23 cellular contexts compared by ENCODE assay signal in the genomic region with DNA sequence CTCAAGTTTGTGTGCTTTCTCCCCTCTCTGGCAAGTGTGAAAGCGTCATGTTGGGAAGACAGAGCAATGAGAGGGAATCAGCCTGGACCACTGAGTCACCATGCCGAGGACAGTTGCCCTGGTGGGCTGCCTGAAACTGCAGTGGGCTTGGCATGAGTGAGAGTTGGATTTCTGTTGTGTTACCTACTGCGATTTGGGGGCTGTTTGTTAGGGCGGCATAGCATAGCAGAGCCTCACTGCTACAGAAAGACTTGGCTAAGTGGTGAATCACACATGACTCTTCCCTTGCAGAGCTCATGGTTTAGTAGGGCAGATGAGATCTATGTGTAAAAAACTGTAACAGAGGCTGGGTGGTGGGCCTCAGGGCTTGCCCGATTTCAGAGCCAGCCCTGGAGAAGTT.
"Had no signal": no experiment of that assay in that cellular context is flagged by ENCODE, and none has a peak within 500 bp of the region (broad histone marks: within the 10 kb centered on the region; RNA-seq: fewer than 3 reads in every experiment).

No MANE protein-coding gene starts in this region.

- H3K4me1 ChIP-seq: gastroesophageal sphincter, suprapubic skin, thyroid gland had no signal

- H3K4me3 Mint-ChIP-seq: dendritic cell treated with granulocyte-macrophage colony-stimulating factor and Interleukin-4, amounts not matched to agents 40 ng/mL and 50 ng/mL, for 4 days; effector memory CD8-positive, alpha-beta T cell; immature natural killer cell; nephron; stimulated activated effector memory CD8-positive, alpha-beta T cell treated with anti-CD3 and anti-CD28 coated beads, Interleukin-12 subunit alpha, Interleukin-12 subunit beta, amount 100 ng/mL, for 72 hours; type B pancreatic cell had no signal

- H3K27ac ChIP-seq: epithelial cell of prostate, esophagus muscularis mucosa, gastroesophageal sphincter, suprapubic skin, thyroid gland had no signal

- H3K27me3 ChIP-seq: thyroid gland had no signal

- H3K9me3 Mint-ChIP-seq: dendritic cell treated with granulocyte-macrophage colony-stimulating factor and Interleukin-4, amounts not matched to agents 40 ng/mL and 50 ng/mL, for 4 days; effector memory CD8-positive, alpha-beta T cell; nephron; type B pancreatic cell had no signal

- FAIRE-seq: colon, urothelium cell line had no signal

- H3K36me3 ChIP-seq: esophagus muscularis mucosa, gastroesophageal sphincter, suprapubic skin, thyroid gland had no signal

- H3K4me3 ChIP-seq: esophagus muscularis mucosa, gastroesophageal sphincter, lung, suprapubic skin, thyroid gland had no signal

- H3K27ac Mint-ChIP-seq: dendritic cell treated with granulocyte-macrophage colony-stimulating factor and Interleukin-4, amounts not matched to agents 40 ng/mL and 50 ng/mL, for 4 days; effector memory CD8-positive, alpha-beta T cell; immature natural killer cell; nephron; stimulated activated effector memory CD8-positive, alpha-beta T cell treated with anti-CD3 and anti-CD28 coated beads, Interleukin-12 subunit alpha, Interleukin-12 subunit beta, amount 100 ng/mL, for 72 hours; type B pancreatic cell had no signal

- H3K9me3 ChIP-seq: esophagus muscularis mucosa, gastroesophageal sphincter, suprapubic skin, thyroid gland had no signal

- ATAC-seq: effector memory CD8-positive, alpha-beta T cell; gastroesophageal sphincter; left colon; left ventricle myocardium superior; right cardiac atrium; stimulated activated effector memory CD8-positive, alpha-beta T cell treated with anti-CD3 and anti-CD28 coated beads, Interleukin-12 subunit alpha, Interleukin-12 subunit beta, amount 100 ng/mL, for 72 hours; stimulated activated naive CD8-positive, alpha-beta T cell treated with anti-CD3 and anti-CD28 coated beads, Interleukin-15, Interleukin-2, amounts not matched to agents 100 U/mL and 50 U/mL, for 24 hours had no signal

- H3K36me3 Mint-ChIP-seq: immature natural killer cell; stimulated activated effector memory CD8-positive, alpha-beta T cell treated with anti-CD3 and anti-CD28 coated beads, Interleukin-12 subunit alpha, Interleukin-12 subunit beta, amount 100 ng/mL, for 72 hours; type B pancreatic cell had no signal

- DNase-seq: effector memory CD8-positive, alpha-beta T cell; foreskin fibroblast; immature natural killer cell; left colon; left ventricle myocardium superior; mesenchymal stem cell; midbrain; right cardiac atrium; stimulated activated CD4-positive, alpha-beta T cell treated with anti-CD3 and anti-CD28 coated beads, Interleukin-4, amount 100 ng/mL, for 1 hour; stimulated activated CD8-positive, alpha-beta memory T cell treated with anti-CD3 and anti-CD28 coated beads, Interleukin-4, amount 100 ng/mL, for 48 hours; stimulated activated naive CD8-positive, alpha-beta T cell treated with anti-CD3 and anti-CD28 coated beads, Interleukin-15, Interleukin-2, amounts not matched to agents 100 U/mL and 50 U/mL, for 24 hours; thyroid gland had no signal
